Comparison of ENCODE assay signal across 9 cellular contexts in genomic region chr14:102187583-102188001, GRCh38. TPM values are rescaled to one million over a fixed set of nuclear protein-coding genes. Genes with fewer than 3 reads are reported as not detected.
DNase-seq lines count a peak whose midpoint lies in the region; ATAC-seq and TF ChIP-seq lines count a peak whose summit lies in the region.
"Had no signal": no experiment of that assay in that cellular context is flagged by ENCODE, and none has a peak within 500 bp of the region (broad histone marks: within the 10 kb centered on the region; RNA-seq: fewer than 3 reads in every experiment).

No MANE protein-coding gene starts in this region.

- no peaks in the 10 kb centered on the region for H3K9me3 Mint-ChIP-seq in GM23338
- no peaks in the 10 kb centered on the region for H3K9me3 Mint-ChIP-seq in stimulated activated effector memory CD8-positive, alpha-beta T cell treated with anti-CD3 and anti-CD28 coated beads, Interleukin-12 subunit alpha, Interleukin-12 subunit beta, amount 100 ng/mL, for 72 hours

- H3K27ac ChIP-seq in GM23338 (ENCODE audit: low read depth) (peak overlapping the region; percentile 74), adrenal gland (peak overlapping the region; percentile 15 to 89 (median 75)), hepatocyte (peak overlapping the region; percentile 74)

- H3K4me3 ChIP-seq in GM23338 (no peak overlapping the region), adrenal gland (no peak overlapping the region), hepatocyte (no peak overlapping the region)

- ATAC-seq in GM23338 (peak; percentile 28), HG02938 (IDR thresholded peaks at IDR 0.05; ENCODE audit: unreplicated experiment) (no peak)
- ATAC-seq in stimulated activated effector memory CD8-positive, alpha-beta T cell treated with anti-CD3 and anti-CD28 coated beads, Interleukin-12 subunit alpha, Interleukin-12 subunit beta, amount 100 ng/mL, for 72 hours = no peak

- peaks cover 97% of the 10 kb centered on the region for H3K79me2 ChIP-seq in GM23338 (replicated peaks; ENCODE audit: insufficient read depth)
- H3K79me2 ChIP-seq in hepatocyte = peaks cover 99% of the 10 kb centered on the region

- intact Hi-C loops in adrenal gland (cut with DNase I) = no loop called here

- H3K36me3 ChIP-seq in GM23338 (ENCODE audit: insufficient read depth) = no peaks in the 10 kb centered on the region
- H3K36me3 ChIP-seq in adrenal gland (replicated peaks in 1 of 2) = no peaks in the 10 kb centered on the region
- no peaks in the 10 kb centered on the region for H3K36me3 ChIP-seq in hepatocyte (replicated peaks; ENCODE audit: insufficient read depth, low read depth)

- no peaks in the 10 kb centered on the region for H3F3A ChIP-seq in GM23338 (replicated peaks; ENCODE audit: low read depth)

- no peak for TF ChIP-seq CTCF in GM23338 (conservative IDR thresholded peaks at IDR 0.05; ENCODE audit: low read depth in 2 of 2)
- TF ChIP-seq CTCF in adrenal gland (IDR thresholded peaks at IDR 0.05) = no peak
- no peak for TF ChIP-seq CTCF in hepatocyte (IDR thresholded peaks at IDR 0.05; ENCODE audit: poor library complexity)

- no peaks in the 10 kb centered on the region for H3K27me3 ChIP-seq in GM23338 (ENCODE audit: insufficient read depth)
- H3K27me3 ChIP-seq in adrenal gland = no peaks in the 10 kb centered on the region
- H3K27me3 ChIP-seq in hepatocyte = no peaks in the 10 kb centered on the region

- H3K4me3 Mint-ChIP-seq in GM23338 = no peak overlapping the region
- no peak overlapping the region for H3K4me3 Mint-ChIP-seq in stimulated activated effector memory CD8-positive, alpha-beta T cell treated with anti-CD3 and anti-CD28 coated beads, Interleukin-12 subunit alpha, Interleukin-12 subunit beta, amount 100 ng/mL, for 72 hours

- peaks cover 6% of the 10 kb centered on the region for H3K27me3 Mint-ChIP-seq in GM23338 (ENCODE audit: insufficient read depth, low read depth, poor library complexity)

- H3K4me1 Mint-ChIP-seq in GM23338 = peaks cover 40% of the 10 kb centered on the region
- peaks cover 62% of the 10 kb centered on the region for H3K4me1 Mint-ChIP-seq in stimulated activated effector memory CD8-positive, alpha-beta T cell treated with anti-CD3 and anti-CD28 coated beads, Interleukin-12 subunit alpha, Interleukin-12 subunit beta, amount 100 ng/mL, for 72 hours

- no peaks in the 10 kb centered on the region for H3K9me2 ChIP-seq in GM23338 (ENCODE audit: insufficient read depth)
- H3K9me2 ChIP-seq in hepatocyte (replicated peaks; ENCODE audit: insufficient read depth) = no peaks in the 10 kb centered on the region

- peaks cover 15% of the 10 kb centered on the region; the same call in 1 of the 2 replicates for H4K20me1 ChIP-seq in GM23338 (replicated peaks; ENCODE audit: insufficient read depth)
- peaks cover 26% of the 10 kb centered on the region for H4K20me1 ChIP-seq in hepatocyte (ENCODE audit: insufficient read depth, poor library complexity, severe bottlenecking)

- 31 to 67% (median 48%) methylated on average over 4 of the region's 4 CpGs for WGBS in adrenal gland, 4 donors
- WGBS in hepatocyte (ENCODE audit: low lambda C conversion rate, missing lambda C conversion rate) = 69% methylated on average over 4 of the region's 4 CpGs

- H3K4me1 ChIP-seq in GM23338 (ENCODE audit: insufficient read depth) (peaks cover 29% of the 10 kb centered on the region), adrenal gland (replicated peaks in 1 of 2) (peaks cover 55 to 74% of the 10 kb centered on the region in 2 donors), hepatocyte (ENCODE audit: insufficient read depth) (peaks cover 28% of the 10 kb centered on the region)

- no peak overlapping the region for H2AFZ ChIP-seq in GM23338
- no peak overlapping the region for H2AFZ ChIP-seq in hepatocyte

- no peak for DNase-seq in GM23338 (ENCODE audit: low spot score)
- peak in 5 of 7 donors; percentile 35 to 68 (median 57) for DNase-seq in adrenal gland
- no peak for DNase-seq in hepatocyte (ENCODE audit: low spot score)
- DNase-seq in stimulated activated effector memory CD8-positive, alpha-beta T cell treated with anti-CD3 and anti-CD28 coated beads, Interleukin-12 subunit alpha, Interleukin-12 subunit beta, amount 100 ng/mL, for 72 hours (ENCODE audit: low spot score in 2 of 2) = no peak
- DNase-seq in NK-92 treated with Interleukin-12 subunit alpha and Interleukin-12 subunit beta, amount 100 ng/mL, for 24 hours (lab: John Stamatoyannopoulos, UW) = no peak
- no peak for DNase-seq in NCI-H1092 treated with DMSO at 0.1 percent for 48 hours (lab: John Stamatoyannopoulos, UW)
- no peak for DNase-seq in NCI-H1092 (lab: John Stamatoyannopoulos, UW)
- DNase-seq: activated CD4-positive, alpha-beta T cell treated with anti-CD3 and anti-CD28 coated beads for 48 hours had no signal

- no peak overlapping the region for H3K4me2 ChIP-seq in GM23338
- peak overlapping the region; percentile 12 for H3K4me2 ChIP-seq in hepatocyte

- no peaks in the 10 kb centered on the region for H3K36me3 Mint-ChIP-seq in GM23338 (ENCODE audit: low read depth)
- H3K36me3 Mint-ChIP-seq in stimulated activated effector memory CD8-positive, alpha-beta T cell treated with anti-CD3 and anti-CD28 coated beads, Interleukin-12 subunit alpha, Interleukin-12 subunit beta, amount 100 ng/mL, for 72 hours = peaks cover 4% of the 10 kb centered on the region

- no peak for TF ChIP-seq POLR2A in adrenal gland (IDR thresholded peaks at IDR 0.05)

- peak overlapping the region; percentile 62 for H3K27ac Mint-ChIP-seq in GM23338
- peak overlapping the region; percentile 77 for H3K27ac Mint-ChIP-seq in stimulated activated effector memory CD8-positive, alpha-beta T cell treated with anti-CD3 and anti-CD28 coated beads, Interleukin-12 subunit alpha, Interleukin-12 subunit beta, amount 100 ng/mL, for 72 hours

- H3K9me3 ChIP-seq in adrenal gland (replicated peaks in 1 of 3) (no peaks in the 10 kb centered on the region), hepatocyte (ENCODE audit: low read depth) (no peaks in the 10 kb centered on the region)

TF ChIP-seq in GM23338, 12 proteins besides CTCF, POLR2A, EP300 and RAD21 (continues in another document):
- TF ChIP-seq ZNF462 (CRISPR knock-in tag; IDR thresholded peaks at IDR 0.05) = no peak

RNA-seq across cellular contexts. Expression of gene WDR20, which starts 47.9 kb away (rescaled TPM):
- total RNA-seq in GM23338 (2014; rRNA removed; shearing (Covaris generic)) = 21.0 and 24.6 TPM in 2 replicates
- polyA plus RNA-seq in GM23338 (2016; fragmentation: Nextera tagmentation; extraction: Ambion mirVana) (17.0 and 17.9 TPM in 2 replicates), adrenal gland (10 to 100 TPM; 21.5 to 46.1 (median 26.0) TPM), hepatocyte (15.3 and 20.2 TPM in 2 replicates)
- total RNA-seq in adrenal gland (10 to 100 TPM; 13.1 to 55.9 (median 48.1) TPM), hepatocyte (24.0 and 32.9 TPM in 2 replicates)

Comparison
In these comparisons a context has a peak if more than half of its experiments do, and no peak if none do; other contexts are left out.
1. DNase-seq: peak in adrenal gland (5 of 7); none in GM23338 (single experiment), hepatocyte (single experiment), stimulated activated effector memory CD8-positive, alpha-beta T cell treated with anti-CD3 and anti-CD28 coated beads, Interleukin-12 subunit alpha, Interleukin-12 subunit beta, amount 100 ng/mL, for 72 hours (0 of 2), NK-92 treated with Interleukin-12 subunit alpha and Interleukin-12 subunit beta, amount 100 ng/mL, for 24 hours (single experiment), NCI-H1092 treated with DMSO at 0.1 percent for 48 hours (single experiment) and NCI-H1092 (single experiment).
2. Peak in every context shown above with its lines, with median percentiles within 50 percentile points of each other: H3K27ac ChIP-seq.